ENCODE assay signal across 8 cellular contexts in the genomic region with DNA sequence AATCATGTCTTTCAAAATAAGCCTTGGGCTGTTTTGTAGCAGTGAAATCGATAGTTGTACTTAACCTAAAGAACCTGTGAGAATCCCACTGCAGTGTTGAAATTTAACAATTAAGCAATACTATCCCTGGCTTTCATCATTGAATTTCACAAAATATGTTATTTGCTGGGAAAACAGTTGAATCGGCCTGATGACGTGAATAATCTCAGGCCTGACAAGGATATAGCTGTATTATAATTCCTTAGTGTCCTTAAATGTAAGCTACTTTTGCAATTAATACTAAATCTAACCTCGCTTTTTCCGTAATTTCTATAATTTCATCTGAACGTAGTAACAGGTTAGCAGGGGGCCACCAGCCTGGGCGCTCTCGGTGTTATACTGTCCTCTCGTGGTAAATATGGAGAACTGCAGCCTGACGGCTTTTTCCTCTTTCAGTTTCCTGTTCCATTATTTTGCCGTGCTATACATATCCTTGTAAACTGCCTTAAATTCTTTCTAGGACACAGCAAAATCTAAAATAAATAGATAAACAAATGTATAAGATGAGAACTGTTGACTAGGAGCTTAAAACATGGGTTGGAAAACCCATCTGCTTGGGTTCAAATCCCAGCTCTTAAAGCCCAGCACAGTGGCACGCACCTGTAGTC. TPM values are rescaled to one million over a fixed set of nuclear protein-coding genes. Genes with fewer than 3 reads are reported as not detected.
DNase-seq lines count a peak whose midpoint lies in the region; ATAC-seq and TF ChIP-seq lines count a peak whose summit lies in the region.

No MANE protein-coding gene starts in this region.

- no peak overlapping the region for H3K4me3 Mint-ChIP-seq in activated CD8-positive, alpha-beta T cell treated with anti-CD3 and anti-CD28 coated beads for 36 hours
- H3K4me3 Mint-ChIP-seq in effector memory CD8-positive, alpha-beta T cell: peak overlapping the region; percentile 70 to 72

- intact Hi-C loops in activated CD8-positive, alpha-beta T cell treated with anti-CD3 and anti-CD28 coated beads for 36 hours (cut with micrococcal nuclease): loop anchor here (2.0 to 10.0 kb wide), 5 partner anchors 191 to 719 kb away; no protein-coding TSS in a partner anchor

- POLR2A ChIA-PET in activated CD8-positive, alpha-beta T cell treated with anti-CD3 and anti-CD28 coated beads for 36 hours (lab: Charles Lee): interaction anchor here (0.9 kb wide), 1 partner anchor 706 kb away, joined by 3 read pairs; no protein-coding TSS in a partner anchor

- ATAC-seq in GM18511 (IDR thresholded peaks at IDR 0.05; ENCODE audit: unreplicated experiment) (peak; percentile 74), HG03135 (IDR thresholded peaks at IDR 0.05; ENCODE audit: unreplicated experiment) (peak; percentile 66)
- ATAC-seq in activated CD8-positive, alpha-beta T cell treated with anti-CD3 and anti-CD28 coated beads for 36 hours: peak; percentile 93
- peak; percentile 97 for ATAC-seq in effector memory CD8-positive, alpha-beta T cell (replicated peaks)

- peak; percentile 100 for TF ChIP-seq CTCF in activated CD8-positive, alpha-beta T cell treated with anti-CD3 and anti-CD28 coated beads for 36 hours (IDR thresholded peaks at IDR 0.05)

- CTCF ChIA-PET in activated CD8-positive, alpha-beta T cell treated with anti-CD3 and anti-CD28 coated beads for 36 hours (lab: Charles Lee): interaction anchor here (0.6 to 2.6 kb wide), 81 partner anchors 9 to 781 kb away, joined by 3 to 27 read pairs (median 4); a partner anchor contains a TSS

- in situ Hi-C loops in ACHN (cut with HindIII; ENCODE audit: low pct_ligation_motif_present, low pct_unique_long_range_greater_than_20kb, low sequenced_read_pairs): no loop called here

- peaks cover 8% of the 10 kb centered on the region for H3K9me3 Mint-ChIP-seq in activated CD8-positive, alpha-beta T cell treated with anti-CD3 and anti-CD28 coated beads for 36 hours
- no peaks in the 10 kb centered on the region for H3K9me3 Mint-ChIP-seq in effector memory CD8-positive, alpha-beta T cell

- peaks cover 10% of the 10 kb centered on the region for H3K36me3 Mint-ChIP-seq in activated CD8-positive, alpha-beta T cell treated with anti-CD3 and anti-CD28 coated beads for 36 hours (ENCODE audit: low read depth)
- no peaks in the 10 kb centered on the region for H3K36me3 Mint-ChIP-seq in effector memory CD8-positive, alpha-beta T cell (ENCODE audit: insufficient read depth)

- DNase-seq in ACHN: peak; percentile 62
- DNase-seq in NCI-H69 (lab: John Stamatoyannopoulos, UW): peak; percentile 62
- peak; percentile 74 for DNase-seq in activated CD8-positive, alpha-beta T cell treated with anti-CD3 and anti-CD28 coated beads for 36 hours
- DNase-seq in effector memory CD8-positive, alpha-beta T cell: peak; percentile 52 to 68 (median 64)
- peak; percentile 53 for DNase-seq in mucosa of gallbladder (ENCODE audit: low spot score)
- DNase-seq in stimulated activated naive CD4-positive, alpha-beta T cell (lab: John Stamatoyannopoulos, UW): peak; percentile 4 to 72 (median 30)

- H3K27me3 Mint-ChIP-seq in activated CD8-positive, alpha-beta T cell treated with anti-CD3 and anti-CD28 coated beads for 36 hours: no peaks in the 10 kb centered on the region
- H3K27me3 Mint-ChIP-seq in effector memory CD8-positive, alpha-beta T cell: peaks cover 0 to 10% of the 10 kb centered on the region in 2 donors

- no peak overlapping the region for H3K27ac Mint-ChIP-seq in activated CD8-positive, alpha-beta T cell treated with anti-CD3 and anti-CD28 coated beads for 36 hours
- H3K27ac Mint-ChIP-seq in effector memory CD8-positive, alpha-beta T cell: peak overlapping the region; percentile 81 to 90

- H3K4me1 Mint-ChIP-seq in activated CD8-positive, alpha-beta T cell treated with anti-CD3 and anti-CD28 coated beads for 36 hours (ENCODE audit: low read depth): peaks cover 9% of the 10 kb centered on the region
- peaks cover 0 to 10% of the 10 kb centered on the region in 2 donors for H3K4me1 Mint-ChIP-seq in effector memory CD8-positive, alpha-beta T cell (ENCODE audit: low read depth in 2 of 2)

RNA-seq across cellular contexts. Expression of a gene that starts 24.0 kb away (rescaled TPM):
- total RNA-seq in activated CD8-positive, alpha-beta T cell treated with anti-CD3 and anti-CD28 coated beads for 36 hours: 10 to 100 TPM; 20.9 to 23.9 TPM
- total RNA-seq in mucosa of gallbladder: 0.58 TPM

Comparison
In these comparisons a context has a peak if more than half of its experiments do, and no peak if none do; other contexts are left out.
1. Peak in every context shown above with its lines: DNase-seq and ATAC-seq.
2. RNA of a gene that starts 24.0 kb away (total RNA-seq): 20.9 to 23.9 TPM in activated CD8-positive, alpha-beta T cell treated with anti-CD3 and anti-CD28 coated beads for 36 hours; 0.58 TPM in mucosa of gallbladder (single experiment); every median in the first group is over 10 times any median in the second.